Comparison of ENCODE assay signal across 38 cellular contexts in genomic region chr7:87561702-87562101, GRCh38. TPM values are rescaled to one million over a fixed set of nuclear protein-coding genes. Genes with fewer than 3 reads are reported as not detected.
A peak's percentile ranks its signal among the peaks of the same experiment; 100 is the strongest.
DNase-seq lines count a peak whose midpoint lies in the region; ATAC-seq, FAIRE-seq and TF ChIP-seq lines count a peak whose summit lies in the region.
"Had no signal": no experiment of that assay in that cellular context is flagged by ENCODE, and none has a peak within 500 bp of the region (broad histone marks: within the 10 kb centered on the region; RNA-seq: fewer than 3 reads in every experiment).

No MANE protein-coding gene starts in this region.

- H3K79me1 ChIP-seq in H1 (ENCODE audit: low read depth, low read length), result no peaks in the 10 kb centered on the region

- peak overlapping the region; percentile 64 for H3K27ac ChIP-seq in HUES48 (ENCODE audit: low read depth, low read length)
- H3K27ac ChIP-seq in HUES64 (ENCODE audit: low read depth, low read length), result peak overlapping the region; percentile 58; the same call in 1 of the 2 replicates
- no peak overlapping the region for H3K27ac ChIP-seq in H1 (ENCODE audit: low read depth, low read length)
- H3K27ac ChIP-seq in kidney (ENCODE audit: low read depth in 2 of 2, low read length in 2 of 2), result no peak overlapping the region
- H3K27ac ChIP-seq: 22Rv1; A549; BLaER1; BLaER1 treated with 17β-estradiol and CSF1 and Interleukin-3, amounts not matched to agents 10 nM and 100 nM; C4-2B had no signal

- H3K4me3 ChIP-seq in HUES48 (ENCODE audit: low read depth, low read length), result no peak overlapping the region
- H3K4me3 ChIP-seq in HUES64 (ENCODE audit: low read length), result no peak overlapping the region
- H3K4me3 ChIP-seq in H1 (ENCODE audit: extremely low read depth in 1 of 4, insufficient read depth in 2 of 4, low read depth in 3 of 4, low read length in 4 of 4), result no peak overlapping the region
- H3K4me3 ChIP-seq in kidney (ENCODE audit: low read length in 2 of 2), result no peak overlapping the region
- H3K4me3 ChIP-seq: A549; BLaER1; BLaER1 treated with 17β-estradiol and CSF1 and Interleukin-3, amounts not matched to agents 10 nM and 100 nM had no signal

- H3K27me3 ChIP-seq in HUES48 (ENCODE audit: control insufficient read depth, insufficient read depth, low read length) (no peaks in the 10 kb centered on the region), HUES64 (ENCODE audit: insufficient read depth, low read length) (no peaks in the 10 kb centered on the region), H1 (replicated peaks in 1 of 4; ENCODE audit: control insufficient read depth in 3 of 4, extremely low read depth in 1 of 4, insufficient read depth in 3 of 4, low read length in 3 of 4) (no peaks in the 10 kb centered on the region)
- H3K27me3 ChIP-seq: BE2C; BLaER1; BLaER1 treated with 17β-estradiol and CSF1 and Interleukin-3, amounts not matched to agents 10 nM and 100 nM had no signal

- DNase-seq in WTC11 (ENCODE audit: low spot score) (no peak), H1 (ENCODE audit: low read depth in 1 of 2, low spot score in 2 of 2) (no peak), germinal center (ENCODE audit: low spot score) (no peak), GM19238 (ENCODE audit: insufficient read length, low spot score) (no peak), hypothalamus (lab: John Stamatoyannopoulos, UW) (no peak), kidney (no peak)
- DNase-seq: 8988T; ACHN; AML-193; BE2C; C1 segment of cervical spinal cord; Caco-2; Calu3; CD4-positive, alpha-beta memory T cell; CD4-positive, alpha-beta T cell; CD4-positive, CD25-positive, alpha-beta regulatory T cell; CD8-positive, alpha-beta memory T cell; CD8-positive, alpha-beta T cell; COR-L47; DMS 273 treated with DMSO at 0.1 percent for 48 hours; DMS153; DMS53; DMS79; DMS79 treated with DMSO at 0.1 percent for 48 hours; DND-41; EL had no signal

- H3K27ac Mint-ChIP-seq in WTC11, result no peak overlapping the region
- H3K27ac Mint-ChIP-seq: B cell; CD14-positive monocyte; CD4-positive, alpha-beta memory T cell; CD4-positive, alpha-beta T cell; CD4-positive, CD25-positive, alpha-beta regulatory T cell; CD8-positive, alpha-beta memory T cell; CD8-positive, alpha-beta T cell had no signal

- H3K36me3 ChIP-seq in HUES48 (ENCODE audit: control insufficient read depth, insufficient read depth, low read length), result no peaks in the 10 kb centered on the region
- no peaks in the 10 kb centered on the region for H3K36me3 ChIP-seq in HUES64 (ENCODE audit: insufficient read depth, low read length)
- H3K36me3 ChIP-seq in H1 (ENCODE audit: control insufficient read depth in 2 of 4, insufficient read depth in 4 of 4, low read length in 3 of 4), result no peaks in the 10 kb centered on the region
- no peaks in the 10 kb centered on the region for H3K36me3 ChIP-seq in kidney (ENCODE audit: control insufficient read depth in 1 of 2, insufficient read depth in 2 of 2, low read length in 2 of 2)
- H3K36me3 ChIP-seq: BLaER1; BLaER1 treated with 17β-estradiol and CSF1 and Interleukin-3, amounts not matched to agents 10 nM and 100 nM had no signal

- TF ChIP-seq CTCF in WTC11 (IDR thresholded peaks at IDR 0.05) (no peak), H1 (IDR thresholded peaks at IDR 0.05; ENCODE audit: control extremely low read depth in 1 of 3, insufficient read depth in 1 of 3, low read depth in 1 of 3, low read length in 3 of 3) (no peak), kidney (IDR thresholded peaks at IDR 0.05; ENCODE audit: borderline replicate concordance, extremely low read depth, insufficient read depth) (no peak)

- H3K4me1 Mint-ChIP-seq in WTC11, result peaks cover 35% of the 10 kb centered on the region
- H3K4me1 Mint-ChIP-seq: CD4-positive, CD25-positive, alpha-beta regulatory T cell had no signal

- H3K79me2 ChIP-seq in H1 (ENCODE audit: control insufficient read depth in 1 of 2, insufficient read depth in 2 of 2, low read length in 2 of 2), result no peaks in the 10 kb centered on the region

- TF ChIP-seq EP300 in H1 (IDR thresholded peaks at IDR 0.05; ENCODE audit: borderline replicate concordance in 1 of 2, low read depth in 2 of 2, low read length in 2 of 2), result no peak

- no peak overlapping the region for H2BK20ac ChIP-seq in H1 (ENCODE audit: low read length)

- no peak overlapping the region for H2BK15ac ChIP-seq in H1 (ENCODE audit: low read length)

- no peak overlapping the region for H2BK120ac ChIP-seq in H1 (replicated peaks; ENCODE audit: low read depth, low read length)

- TF ChIP-seq RAD21 in H1 (IDR thresholded peaks at IDR 0.05 in 1 of 2, conservative IDR thresholded peaks at IDR 0.05 in 1 of 2; ENCODE audit: low read depth in 2 of 2, low read length in 2 of 2), result no peak

- no peak overlapping the region for H3K9ac ChIP-seq in HUES48 (ENCODE audit: low read depth, low read length)
- no peak overlapping the region for H3K9ac ChIP-seq in HUES64 (ENCODE audit: low read depth, low read length)
- H3K9ac ChIP-seq in H1 (replicated peaks in 1 of 4; ENCODE audit: extremely low read depth in 1 of 4, low read depth in 3 of 4, low read length in 3 of 4), result no peak overlapping the region
- no peak overlapping the region for H3K9ac ChIP-seq in kidney (ENCODE audit: low read length in 2 of 2)
- H3K9ac ChIP-seq: BLaER1; BLaER1 treated with 17β-estradiol and CSF1 and Interleukin-3, amounts not matched to agents 10 nM and 100 nM had no signal

- H3K4ac ChIP-seq in H1 (replicated peaks; ENCODE audit: insufficient read length, low read depth, low read length), result no peak overlapping the region

- FAIRE-seq in H1 (lab: Jason Lieb, UNC) (no peak), kidney (lab: Jason Lieb, UNC) (no peak)
- FAIRE-seq: A204.1, A549, D721Med had no signal

- H3K9me3 Mint-ChIP-seq in WTC11, result no peaks in the 10 kb centered on the region
- H3K9me3 Mint-ChIP-seq: CD14-positive monocyte; CD4-positive, alpha-beta T cell; CD8-positive, alpha-beta memory T cell; CD8-positive, alpha-beta T cell had no signal

- H2BK12ac ChIP-seq in H1 (ENCODE audit: low read depth, low read length), result no peak overlapping the region

- H3K27me3 Mint-ChIP-seq in WTC11 (ENCODE audit: low read depth), result no peaks in the 10 kb centered on the region
- H3K27me3 Mint-ChIP-seq: CD4-positive, alpha-beta T cell had no signal

- peak overlapping the region; percentile 2 for H4K5ac ChIP-seq in H1 (ENCODE audit: insufficient read length, low read depth, low read length)

- no peak overlapping the region for H2BK5ac ChIP-seq in H1 (ENCODE audit: low read depth, low read length)

- no peaks in the 10 kb centered on the region for H3K23me2 ChIP-seq in H1 (ENCODE audit: low read depth, low read length)

- intact Hi-C loops in kidney (cut with DNase I), result no loop called here

- H3K9me3 ChIP-seq in HUES48 (ENCODE audit: control insufficient read depth, insufficient read depth, low read length), result no peaks in the 10 kb centered on the region
- no peaks in the 10 kb centered on the region for H3K9me3 ChIP-seq in HUES64 (ENCODE audit: insufficient read depth, low read depth, low read length)
- no peaks in the 10 kb centered on the region for H3K9me3 ChIP-seq in H1 (ENCODE audit: insufficient read depth in 2 of 2, low read depth in 1 of 2, low read length in 1 of 2)
- H3K9me3 ChIP-seq in kidney (ENCODE audit: control insufficient read depth in 1 of 2, low read length in 2 of 2), result no peaks in the 10 kb centered on the region
- H3K9me3 ChIP-seq: A549; BE2C; BLaER1; BLaER1 treated with 17β-estradiol and CSF1 and Interleukin-3, amounts not matched to agents 10 nM and 100 nM; Caco-2 had no signal

- POLR2A ChIA-PET in WTC11 (lab: Charles Lee) (no interaction called here), H1 (lab: Charles Lee; ENCODE audit: partially characterized antibody) (no interaction called here)

- no peak for ATAC-seq in WTC11
- ATAC-seq: A549; CD8-positive, alpha-beta T cell had no signal

- no peak overlapping the region for H2AFZ ChIP-seq in H1 (ENCODE audit: low read length)

- CTCF ChIA-PET in WTC11 (lab: Charles Lee), result no interaction called here
- CTCF ChIA-PET in H1 (lab: Charles Lee; ENCODE audit: partially characterized antibody), result interaction anchor here (1.0 kb wide), 1 partner anchor 54 kb away, joined by 4 read pairs; no protein-coding TSS in a partner anchor

- no peak for TF ChIP-seq POLR2A in H1 (IDR thresholded peaks at IDR 0.05; ENCODE audit: control extremely low read depth in 1 of 2, low read depth in 2 of 2, low read length in 2 of 2)

- H4K8ac ChIP-seq in H1 (ENCODE audit: extremely low read depth, insufficient read depth, low read length), result no peak overlapping the region

- H4K91ac ChIP-seq in H1 (replicated peaks; ENCODE audit: insufficient read length, low read length), result no peak overlapping the region

- H3K18ac ChIP-seq in H1 (ENCODE audit: extremely low read depth, low read length), result no peak overlapping the region

- H3K4me1 ChIP-seq in HUES48 (ENCODE audit: control insufficient read depth, insufficient read depth, low read length) (peaks cover 27% of the 10 kb centered on the region), HUES64 (ENCODE audit: insufficient read depth, low read length) (peaks cover 26% of the 10 kb centered on the region), H1 (replicated peaks in 1 of 4; ENCODE audit: control insufficient read depth in 3 of 4, insufficient read depth in 4 of 4, low read length in 3 of 4) (peaks cover 0 to 11% (median 1%) of the 10 kb centered on the region in 4 experiments; a peak in 2 of 7 replicates), kidney (ENCODE audit: control insufficient read depth in 1 of 2, insufficient read depth in 1 of 2, low read depth in 1 of 2, low read length in 2 of 2) (peaks cover 0 to 2% of the 10 kb centered on the region in 2 donors)
- H3K4me1 ChIP-seq: A549; BE2C; BLaER1; BLaER1 treated with 17β-estradiol and CSF1 and Interleukin-3, amounts not matched to agents 10 nM and 100 nM had no signal

- no peak overlapping the region for H2AK5ac ChIP-seq in H1 (ENCODE audit: low read depth, low read length)

- no peak overlapping the region for H3K23ac ChIP-seq in H1 (ENCODE audit: insufficient read length)

- H3K14ac ChIP-seq in H1 (ENCODE audit: insufficient read length), result no peak overlapping the region

- H3K4me2 ChIP-seq in H1 (ENCODE audit: insufficient read depth in 1 of 2, low read depth in 2 of 2, low read length in 2 of 2), result no peak overlapping the region
- H3K4me2 ChIP-seq: A549; BLaER1; BLaER1 treated with 17β-estradiol and CSF1 and Interleukin-3, amounts not matched to agents 10 nM and 100 nM had no signal

- no peaks in the 10 kb centered on the region for H3K36me3 Mint-ChIP-seq in WTC11
- H3K36me3 Mint-ChIP-seq: CD14-positive monocyte; CD4-positive, CD25-positive, alpha-beta regulatory T cell had no signal

- H3K56ac ChIP-seq in H1 (replicated peaks; ENCODE audit: insufficient read length, low read depth, low read length), result no peak overlapping the region

- 96% methylated on average over 4 of the region's 4 CpGs for whole genome bisulfite sequencing in HUES64
- WGBS in H1 (ENCODE audit: extremely low coverage in 1 of 2, insufficient coverage in 1 of 2, insufficient read length in 1 of 2, insufficient replicate concordance in 2 of 2, low coverage in 1 of 2, low lambda C conversion rate in 2 of 2, missing lambda C conversion rate in 1 of 2), 2 experiments, result 86% methylated on average over 4 of the region's 4 CpGs; no CpG with 5 or more reads in 1 of the 2 experiments

- H3K4me3 Mint-ChIP-seq in WTC11, result no peak overlapping the region
- H3K4me3 Mint-ChIP-seq: B cell; CD14-positive monocyte; CD4-positive, alpha-beta memory T cell; CD4-positive, alpha-beta T cell; CD4-positive, CD25-positive, alpha-beta regulatory T cell; CD8-positive, alpha-beta memory T cell; CD8-positive, alpha-beta T cell had no signal

- H4K20me1 ChIP-seq in H1 (replicated peaks in 1 of 2; ENCODE audit: control insufficient read depth in 1 of 2, insufficient read depth in 2 of 2, low read length in 2 of 2), result no peaks in the 10 kb centered on the region
- H4K20me1 ChIP-seq: BLaER1; BLaER1 treated with 17β-estradiol and CSF1 and Interleukin-3, amounts not matched to agents 10 nM and 100 nM had no signal

RNA-seq across cellular contexts. Expression of gene ABCB1, which starts 39.0 kb away (rescaled TPM):
- polyA plus RNA-seq in HUES64 (2013, experiment 1 of 2), result 0.70 TPM
- 0.82 TPM for polyA plus RNA-seq in HUES64 (2013, experiment 2 of 2)
- total RNA-seq in WTC11 (2021), result 0.60 to 0.94 TPM (median 0.82 TPM) in 3 replicates
- total RNA-seq in H1 (2021; fragmentation: NEBNext Ultra II Directional; extraction: Animal tissue kit (Norgen Biotek cat#: 25700)), result 0.88 and 1.2 TPM in 2 replicates
- polyA plus RNA-seq in H1 (2011; rRNA removed), result 0.30 and 0.51 TPM in 2 replicates
- polyA plus RNA-seq in H1 (2011; cell fraction: cytosol; rRNA removed), result 0.54 TPM
- polyA plus RNA-seq in H1 (2011; cell fraction: nucleus; rRNA removed), result 1.4 TPM
- polyA plus RNA-seq in H1 (2012, experiment 1 of 2), result 0.59 to 1.2 TPM (median 0.97 TPM) in 4 replicates
- 0.16 TPM for polyA plus RNA-seq in H1 (2012, experiment 2 of 2)
- polyA plus RNA-seq in H1 (2013, experiment 1 of 2), result 0.85 TPM
- 1.1 TPM for polyA plus RNA-seq in H1 (2013, experiment 2 of 2)
- 2.7 and 3.5 TPM in 2 replicates for polyA minus RNA-seq in H1 (2011; rRNA and poly(A)+ RNA removed)
- polyA minus RNA-seq in H1 (2011; cell fraction: cytosol; rRNA and poly(A)+ RNA removed), result not detected
- polyA minus RNA-seq in H1 (2011; cell fraction: nucleus; rRNA and poly(A)+ RNA removed), result 3.4 TPM
- total RNA-seq in kidney, result 48.3 TPM
- polyA plus RNA-seq in kidney (ENCODE audit: insufficient read depth, low read depth, low replicate concordance), result 29.1 TPM
- total RNA-seq: A673 had no signal

Comparison
In these comparisons a context has a peak if more than half of its experiments do, and no peak if none do; other contexts are left out.
1. H3K27ac ChIP-seq: peak in HUES48 (single experiment) and HUES64 (single experiment); none in H1 (single experiment) and kidney (0 of 2).
2. RNA of gene ABCB1, which starts 39.0 kb away (total RNA-seq): 48.3 TPM in kidney (single experiment); 0.88 to 1.2 TPM in H1 and 0.60 to 0.94 TPM in WTC11; every median in the first group is over 10 times any median in the second.